In the genomic region with DNA sequence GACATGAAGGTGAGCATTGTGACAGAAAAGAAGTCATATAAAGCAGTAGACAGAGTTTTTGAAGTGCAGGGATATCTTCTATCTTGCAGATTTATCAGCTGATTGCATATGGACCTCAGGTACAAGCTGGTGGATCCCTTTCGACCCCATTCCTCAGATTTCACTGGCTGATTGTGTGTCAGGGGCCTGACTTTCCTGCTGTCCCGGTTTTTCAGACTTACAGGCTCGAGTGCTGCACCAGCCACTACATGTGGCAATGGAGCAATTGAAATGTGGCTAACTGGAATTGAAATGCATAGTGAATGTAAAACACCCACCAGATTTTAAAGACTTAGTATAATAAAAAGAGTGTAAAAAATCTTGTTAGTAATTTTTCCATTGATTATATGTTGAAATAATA, we compare ENCODE assay signal across 25 cellular contexts. TPM values are rescaled to one million over a fixed set of nuclear protein-coding genes. Genes with fewer than 3 reads are reported as not detected.
A peak's percentile ranks its signal among the peaks of the same experiment; 100 is the strongest.
DNase-seq lines count a peak whose midpoint lies in the region; ATAC-seq and TF ChIP-seq lines count a peak whose summit lies in the region.
"Had no signal": no experiment of that assay in that cellular context is flagged by ENCODE, and none has a peak within 500 bp of the region (broad histone marks: within the 10 kb centered on the region; RNA-seq: fewer than 3 reads in every experiment).

No MANE protein-coding gene starts in this region.

- H3K79me1 ChIP-seq in trophoblast cell (ENCODE audit: low read length) = peaks cover 15% of the 10 kb centered on the region

- peaks cover 13% of the 10 kb centered on the region for H3K4me1 Mint-ChIP-seq in Calu3 (ENCODE audit: low read depth, unreplicated experiment)
- no peaks in the 10 kb centered on the region for H3K4me1 Mint-ChIP-seq in natural killer cell treated with Interleukin-12 subunit alpha and Interleukin-12 subunit beta and Interleukin-15 and Interleukin-18, amount 100 ng/mL, for 72 hours (ENCODE audit: low read depth in 2 of 2)
- H3K4me1 Mint-ChIP-seq: T-cell had no signal

- H3K27me3 Mint-ChIP-seq in Calu3 (ENCODE audit: unreplicated experiment) = no peaks in the 10 kb centered on the region
- H3K27me3 Mint-ChIP-seq in natural killer cell treated with Interleukin-12 subunit alpha and Interleukin-12 subunit beta and Interleukin-15 and Interleukin-18, amount 100 ng/mL, for 72 hours = peaks cover 3 to 9% of the 10 kb centered on the region in 2 donors
- H3K27me3 Mint-ChIP-seq: activated naive CD8-positive, alpha-beta T cell; stimulated activated naive CD8-positive, alpha-beta T cell treated with anti-CD3 and anti-CD28 coated beads, Interleukin-15, Interleukin-2, amounts not matched to agents 100 ng/mL and 50 ng/mL, for 24 hours had no signal

- no peak overlapping the region for H2AK5ac ChIP-seq in trophoblast cell (ENCODE audit: low read length)

- H3K9me3 Mint-ChIP-seq in Calu3 (ENCODE audit: low read depth, unreplicated experiment) = no peaks in the 10 kb centered on the region
- no peaks in the 10 kb centered on the region for H3K9me3 Mint-ChIP-seq in natural killer cell treated with Interleukin-12 subunit alpha and Interleukin-12 subunit beta and Interleukin-15 and Interleukin-18, amount 100 ng/mL, for 72 hours
- H3K9me3 Mint-ChIP-seq: stimulated activated naive CD8-positive, alpha-beta T cell treated with anti-CD3 and anti-CD28 coated beads, Interleukin-15, Interleukin-2, amounts not matched to agents 100 ng/mL and 50 ng/mL, for 24 hours; T-cell had no signal

- H3K18ac ChIP-seq in trophoblast cell (ENCODE audit: low read length) = no peak overlapping the region

- no peak overlapping the region for H4K12ac ChIP-seq in trophoblast cell (ENCODE audit: low read depth, low read length)

- no peak overlapping the region for H3K23ac ChIP-seq in trophoblast cell (ENCODE audit: low read length)

- peaks cover 0 to 2% of the 10 kb centered on the region in 2 experiments for H3K36me3 ChIP-seq in trophoblast cell (ENCODE audit: control insufficient read depth in 1 of 2, insufficient read depth in 2 of 2, low read length in 2 of 2)
- H3K36me3 ChIP-seq: SJCRH30 had no signal

- H3K4me3 ChIP-seq in epithelial cell of esophagus (ENCODE audit: low read length) (no peak overlapping the region), trophoblast cell (ENCODE audit: low read depth, low read length) (no peak overlapping the region)
- H3K4me3 ChIP-seq: SJCRH30, testis had no signal

- no peaks in the 10 kb centered on the region for H3K9me3 ChIP-seq in trophoblast cell (ENCODE audit: insufficient read depth, low read depth, low read length)
- H3K9me3 ChIP-seq: SJCRH30, testis had no signal

- H3K27me3 ChIP-seq in trophoblast cell (ENCODE audit: insufficient read depth, low read length) = no peaks in the 10 kb centered on the region
- H3K27me3 ChIP-seq: SJCRH30, testis had no signal

- H3K9ac ChIP-seq in trophoblast cell (ENCODE audit: low read length) = no peak overlapping the region

- no peak for TF ChIP-seq CTCF in Calu3 (IDR thresholded peaks at IDR 0.05; ENCODE audit: unreplicated experiment)
- TF ChIP-seq CTCF in epithelial cell of esophagus (IDR thresholded peaks at IDR 0.05; ENCODE audit: insufficient read depth, low read depth, low read length, missing control alignments) = no peak

- H4K8ac ChIP-seq in trophoblast cell (ENCODE audit: low read depth, low read length) = no peak overlapping the region

- BruUV-seq in Calu3 (replicated peaks; lab: Mats Ljungman, UMichigan) = no TSS peak

- no peak overlapping the region for H2BK120ac ChIP-seq in trophoblast cell (ENCODE audit: insufficient read depth, low read length, poor library complexity)

- H3K27ac ChIP-seq in trophoblast cell (ENCODE audit: low read depth, low read length) = no peak overlapping the region
- H3K27ac ChIP-seq: HL-60, SJCRH30, testis had no signal

- no peak for ATAC-seq in HG03159 (IDR thresholded peaks at IDR 0.05; ENCODE audit: unreplicated experiment)
- no peak for ATAC-seq in natural killer cell treated with Interleukin-12 subunit alpha and Interleukin-12 subunit beta and Interleukin-15 and Interleukin-18, amount 100 ng/mL, for 72 hours
- ATAC-seq: T-cell had no signal

- no peak overlapping the region for H3K27ac Mint-ChIP-seq in Calu3 (ENCODE audit: unreplicated experiment)
- no peak overlapping the region for H3K27ac Mint-ChIP-seq in natural killer cell treated with Interleukin-12 subunit alpha and Interleukin-12 subunit beta and Interleukin-15 and Interleukin-18, amount 100 ng/mL, for 72 hours
- H3K27ac Mint-ChIP-seq: activated naive CD8-positive, alpha-beta T cell; stimulated activated naive CD8-positive, alpha-beta T cell treated with anti-CD3 and anti-CD28 coated beads, Interleukin-15, Interleukin-2, amounts not matched to agents 100 ng/mL and 50 ng/mL, for 24 hours; T-cell had no signal

- no peak overlapping the region for H3K4ac ChIP-seq in trophoblast cell (ENCODE audit: low read depth, low read length)

- H3K4me3 Mint-ChIP-seq in Calu3 (ENCODE audit: low read depth, unreplicated experiment) = peak overlapping the region; percentile 56
- no peak overlapping the region for H3K4me3 Mint-ChIP-seq in natural killer cell treated with Interleukin-12 subunit alpha and Interleukin-12 subunit beta and Interleukin-15 and Interleukin-18, amount 100 ng/mL, for 72 hours
- H3K4me3 Mint-ChIP-seq: activated naive CD8-positive, alpha-beta T cell; stimulated activated naive CD8-positive, alpha-beta T cell treated with anti-CD3 and anti-CD28 coated beads, Interleukin-15, Interleukin-2, amounts not matched to agents 100 ng/mL and 50 ng/mL, for 24 hours; T-cell had no signal

- peaks cover 5% of the 10 kb centered on the region for H3K36me3 Mint-ChIP-seq in Calu3 (ENCODE audit: insufficient read depth, unreplicated experiment)
- no peaks in the 10 kb centered on the region for H3K36me3 Mint-ChIP-seq in natural killer cell treated with Interleukin-12 subunit alpha and Interleukin-12 subunit beta and Interleukin-15 and Interleukin-18, amount 100 ng/mL, for 72 hours
- H3K36me3 Mint-ChIP-seq: activated naive CD8-positive, alpha-beta T cell; T-cell had no signal

- H2BK12ac ChIP-seq in trophoblast cell (ENCODE audit: low read length) = no peak overlapping the region

- H3K4me2 ChIP-seq in trophoblast cell (ENCODE audit: low read length) = peak overlapping the region; percentile 37

- intact Hi-C loops in Calu3 (cut with micrococcal nuclease; ENCODE audit: unreplicated experiment) = no loop called here

- no peak overlapping the region for H4K91ac ChIP-seq in trophoblast cell (ENCODE audit: low read depth, low read length)

- no CpG with 5 or more reads among the region's 3 CpGs for WGBS in trophoblast cell (ENCODE audit: extremely low coverage, insufficient coverage, insufficient read length)

- no peak overlapping the region for H2AFZ ChIP-seq in trophoblast cell (ENCODE audit: insufficient read depth, low read length, poor library complexity)

- H3K14ac ChIP-seq in trophoblast cell (ENCODE audit: low read length) = no peak overlapping the region

- peak; percentile 31 for DNase-seq in Calu3
- peak; percentile 47 for DNase-seq in HPDE6-E6E7 (ENCODE audit: extremely low spot score)
- peak; percentile 43 for DNase-seq in epithelial cell of esophagus (ENCODE audit: low read depth)
- peak; percentile 98 to 99 for DNase-seq in trophoblast cell
- DNase-seq in ureter (ENCODE audit: low spot score) = no peak
- DNase-seq in natural killer cell treated with Interleukin-12 subunit alpha and Interleukin-12 subunit beta and Interleukin-15 and Interleukin-18, amount 100 ng/mL, for 72 hours (ENCODE audit: low spot score) = no peak
- DNase-seq: activated CD4-positive, alpha-beta T cell treated with anti-CD3 and anti-CD28 coated beads, Interleukin-2, amount 50 U/mL, for 1 hour; activated CD4-positive, CD25-positive, alpha-beta regulatory T cell; activated effector memory CD4-positive, alpha-beta T cell treated with Interleukin-2 at 50 U/mL for 16 hours; activated T-cell treated with anti-CD3 and anti-CD28 coated beads, Interleukin-2, amount 50 U/mL, for 1 hour; aorta; C1 segment of cervical spinal cord; hypothalamus; NCI-H1417 treated with DMSO at 0.1 percent for 48 hours; NCI-H2081 treated with DMSO at 0.1 percent for 48 hours; NCI-H446; NCI-H748 treated with DMSO at 0.1 percent for 48 hours; stimulated activated CD8-positive, alpha-beta memory T cell treated with anti-CD3 and anti-CD28 coated beads, Interleukin-4, amount 100 ng/mL, for 48 hours; T-cell; testis had no signal

- CTCF ChIA-PET in Calu3 (lab: Charles Lee) = interaction anchor here (1.0 kb wide), 1 partner anchor 24 kb away, joined by 3 read pairs; no protein-coding TSS in a partner anchor

- peaks cover 6 to 19% of the 10 kb centered on the region in 2 experiments for H3K4me1 ChIP-seq in trophoblast cell (ENCODE audit: control insufficient read depth in 1 of 2, insufficient read depth in 2 of 2, low read length in 2 of 2)
- H3K4me1 ChIP-seq: SJCRH30, testis had no signal

- no peaks in the 10 kb centered on the region for H3K79me2 ChIP-seq in trophoblast cell (ENCODE audit: control insufficient read depth, insufficient read depth, low read length, poor library complexity)

- no peak overlapping the region for H2BK5ac ChIP-seq in trophoblast cell (ENCODE audit: low read depth, low read length, poor library complexity)

RNA-seq across cellular contexts. Expression of gene CLMP, which starts 50.3 kb away (rescaled TPM):
- not detected in 2 replicates for total RNA-seq in Calu3 (2022)
- polyA plus RNA-seq in trophoblast cell (2013) = 52.0 and 56.1 TPM in 2 replicates
- total RNA-seq in ureter = 34.4 TPM
- not detected for total RNA-seq in natural killer cell treated with Interleukin-12 subunit alpha and Interleukin-12 subunit beta and Interleukin-15 and Interleukin-18, amount 100 ng/mL, for 72 hours

Comparison
In these comparisons a context has a peak if more than half of its experiments do, and no peak if none do; other contexts are left out.
1. DNase-seq: peak in Calu3 (single experiment), HPDE6-E6E7 (single experiment), epithelial cell of esophagus (single experiment) and trophoblast cell (2 of 2); none in ureter (single experiment) and natural killer cell treated with Interleukin-12 subunit alpha and Interleukin-12 subunit beta and Interleukin-15 and Interleukin-18, amount 100 ng/mL, for 72 hours (single experiment).
2. RNA of gene CLMP, which starts 50.3 kb away (total RNA-seq): 34.4 TPM in ureter (single experiment); not detected in Calu3 and not detected in natural killer cell treated with Interleukin-12 subunit alpha and Interleukin-12 subunit beta and Interleukin-15 and Interleukin-18, amount 100 ng/mL, for 72 hours; every median in the first group is over 10 times any median in the second.